Comparison of ENCODE assay signal across 8 cellular contexts in genomic region chr9:129319938-129320481, GRCh38.
A peak's percentile ranks its signal among the peaks of the same experiment; 100 is the strongest.
DNase-seq lines count a peak whose midpoint lies in the region; ATAC-seq and TF ChIP-seq lines count a peak whose summit lies in the region.

No MANE protein-coding gene starts in this region.

- H3K79me2 ChIP-seq in OCI-LY3 (ENCODE audit: low read length), result no peaks in the 10 kb centered on the region

- H3K4me1 Mint-ChIP-seq in glutamatergic neuron (ENCODE audit: low read depth, unreplicated experiment), result peaks cover 20% of the 10 kb centered on the region

- H3K9me3 ChIP-seq in OCI-LY3 (ENCODE audit: insufficient read depth, low read length) (no peaks in the 10 kb centered on the region), prostate gland (no peaks in the 10 kb centered on the region)

- peak overlapping the region; percentile 85 for H3K4me3 ChIP-seq in OCI-LY3 (ENCODE audit: low read length)
- peak overlapping the region; percentile 29 to 44 for H3K4me3 ChIP-seq in prostate gland

- TF ChIP-seq CTCF in OCI-LY3 (IDR thresholded peaks at IDR 0.05; ENCODE audit: low read depth, low read length) (no peak), glutamatergic neuron (IDR thresholded peaks at IDR 0.05; ENCODE audit: partially characterized antibody, unreplicated experiment) (no peak), prostate gland (IDR thresholded peaks at IDR 0.05) (no peak)

- intact Hi-C loops in prostate gland (cut with DNase I), result loop anchor here (5.0 kb wide), 6 partner anchors 92 to 287 kb away; partner anchors contain the start of gene IER5L

- H3K27ac ChIP-seq in OCI-LY3 (ENCODE audit: low read length), result peak overlapping the region; percentile 85
- peak overlapping the region; percentile 85 to 89 for H3K27ac ChIP-seq in prostate gland

- H3K9ac ChIP-seq in OCI-LY3 (ENCODE audit: low read length), result peak overlapping the region; percentile 90

- H3K4me3 Mint-ChIP-seq in glutamatergic neuron (ENCODE audit: unreplicated experiment), result peak overlapping the region; percentile 77

- H2AFZ ChIP-seq in OCI-LY3 (ENCODE audit: low read depth, low read length), result peak overlapping the region; percentile 91

- H4K20me1 ChIP-seq in OCI-LY3 (ENCODE audit: insufficient read depth, low read length), result no peaks in the 10 kb centered on the region

- no peaks in the 10 kb centered on the region for H3K27me3 ChIP-seq in OCI-LY3 (ENCODE audit: low read depth, low read length)
- no peaks in the 10 kb centered on the region for H3K27me3 ChIP-seq in prostate gland (replicated peaks; ENCODE audit: insufficient read depth)

- 19% methylated on average over 14 of the region's 14 CpGs for WGBS in prostate gland

- peaks cover 28% of the 10 kb centered on the region for H3K4me1 ChIP-seq in OCI-LY3 (ENCODE audit: low read length)
- H3K4me1 ChIP-seq in prostate gland (replicated peaks), result peaks cover 8% of the 10 kb centered on the region

- H3K9me3 Mint-ChIP-seq in glutamatergic neuron (ENCODE audit: unreplicated experiment), result peaks cover 4% of the 10 kb centered on the region

- no peak for TF ChIP-seq POLR2A in prostate gland (IDR thresholded peaks at IDR 0.05)

- H3K36me3 Mint-ChIP-seq in glutamatergic neuron (ENCODE audit: unreplicated experiment), result no peaks in the 10 kb centered on the region

- peak overlapping the region; percentile 80 for H3K27ac Mint-ChIP-seq in glutamatergic neuron (ENCODE audit: unreplicated experiment)

- peaks cover 3% of the 10 kb centered on the region for H3K27me3 Mint-ChIP-seq in glutamatergic neuron (ENCODE audit: unreplicated experiment)

- peak; percentile 20 for DNase-seq in COLO668 (lab: John Stamatoyannopoulos, UW; ENCODE audit: unreplicated experiment)
- DNase-seq in glutamatergic neuron, result no peak
- DNase-seq in prostate gland (ENCODE audit: low spot score), result no peak
- no peak for DNase-seq in midbrain (lab: John Stamatoyannopoulos, UW)

- ATAC-seq in GM19463 (IDR thresholded peaks at IDR 0.05; ENCODE audit: unreplicated experiment) (no peak), HG03039 (IDR thresholded peaks at IDR 0.05; ENCODE audit: unreplicated experiment) (no peak), HG02678 (IDR thresholded peaks at IDR 0.05; ENCODE audit: unreplicated experiment) (no peak)

- peak overlapping the region; percentile 87 for H3K4me2 ChIP-seq in OCI-LY3 (ENCODE audit: low read length)

- no peaks in the 10 kb centered on the region for H3K36me3 ChIP-seq in OCI-LY3 (replicated peaks; ENCODE audit: low read depth, low read length)
- H3K36me3 ChIP-seq in prostate gland, result no peaks in the 10 kb centered on the region
